ENCODE assay signal across 24 cellular contexts in the genomic region with DNA sequence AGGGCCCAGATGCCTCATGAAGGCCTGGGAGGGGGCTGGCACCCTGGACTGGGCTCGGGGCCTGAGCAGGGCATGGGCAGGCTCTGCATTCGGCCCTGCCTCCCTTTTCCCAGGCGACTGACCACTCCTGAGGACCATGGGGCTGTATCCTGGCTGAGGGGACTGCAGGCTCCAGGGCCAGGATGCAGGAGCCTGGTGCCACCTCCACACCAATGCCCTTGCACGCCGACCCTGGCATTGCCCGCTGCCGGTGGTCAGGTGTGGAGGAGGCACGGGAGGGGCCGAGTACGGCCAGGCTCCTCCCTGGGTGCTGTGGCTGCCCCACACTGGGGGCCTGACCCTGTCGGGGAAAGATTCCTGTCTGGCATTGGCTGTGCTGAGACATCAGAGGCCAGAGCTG.
"Had no signal": no experiment of that assay in that cellular context is flagged by ENCODE, and none has a peak within 500 bp of the region (broad histone marks: within the 10 kb centered on the region; RNA-seq: fewer than 3 reads in every experiment).

No MANE protein-coding gene starts in this region.

- H3K36me3 ChIP-seq: SJCRH30, WERI-Rb-1 had no signal

- H3K9ac ChIP-seq: SK-N-SH had no signal

- ATAC-seq: activated CD4-positive, alpha-beta T cell treated with anti-CD3 and anti-CD28 coated beads for 36 hours; activated T-helper 17 cell treated with anti-CD3 and anti-CD28 coated beads, Interleukin-2, amount 50 U/mL, for 72 hours; PC-3 had no signal

- H3K4me3 ChIP-seq: SJCRH30 had no signal

- H3K27ac Mint-ChIP-seq: activated CD4-positive, alpha-beta memory T cell treated with anti-CD3 and anti-CD28 coated beads, Interleukin-2, amount 10 ng/mL, durations not matched to agents 7 days and 5 days; activated CD4-positive, alpha-beta T cell treated with anti-CD3 and anti-CD28 coated beads for 36 hours; activated naive CD4-positive, alpha-beta T cell treated with anti-CD3 and anti-CD28 coated beads for 36 hours; activated naive CD8-positive, alpha-beta T cell; activated T-helper 17 cell treated with anti-CD3 and anti-CD28 coated beads, Interleukin-2, amount 50 U/mL, for 72 hours had no signal

- H3K27ac ChIP-seq: SJCRH30, WERI-Rb-1 had no signal

- H3K27me3 Mint-ChIP-seq: activated naive CD8-positive, alpha-beta T cell; activated T-helper 17 cell treated with anti-CD3 and anti-CD28 coated beads, Interleukin-2, amount 50 U/mL, for 72 hours had no signal

- DNase-seq: activated CD4-positive, alpha-beta memory T cell treated with anti-CD3 and anti-CD28 coated beads, Interleukin-2, amount 10 ng/mL, durations not matched to agents 7 days and 5 days; activated CD4-positive, alpha-beta T cell treated with anti-CD3 and anti-CD28 coated beads for 36 hours; activated CD4-positive, alpha-beta T cell treated with anti-CD3 and anti-CD28 coated beads, Interleukin-2, amount 50 U/mL, for 1 hour; activated gamma-delta T cell; activated naive CD4-positive, alpha-beta T cell treated with anti-CD3 and anti-CD28 coated beads for 36 hours; activated T-cell treated with anti-CD3 and anti-CD28 coated beads for 4 hours; activated T-cell treated with anti-CD3 and anti-CD28 coated beads, Interleukin-2, amount 50 U/mL, for 48 hours; amygdala; KG1; NCI-H1048; NCI-H146; NCI-H187 treated with DMSO at 0.1 percent for 48 hours; NCI-H2081 treated with DMSO at 0.1 percent for 48 hours; NCI-H446; NCI-H524; PC-3; SJCRH30; SK-N-SH; T-helper 1 cell; WERI-Rb-1 had no signal

- H3K4me1 Mint-ChIP-seq: activated CD4-positive, alpha-beta memory T cell treated with anti-CD3 and anti-CD28 coated beads, Interleukin-2, amount 10 ng/mL, durations not matched to agents 7 days and 5 days; activated CD4-positive, alpha-beta T cell treated with anti-CD3 and anti-CD28 coated beads for 36 hours; activated T-helper 17 cell treated with anti-CD3 and anti-CD28 coated beads, Interleukin-2, amount 50 U/mL, for 72 hours had no signal

- H3K36me3 Mint-ChIP-seq: activated naive CD8-positive, alpha-beta T cell; brain; IgD-negative memory B cell had no signal

- H3K9me3 ChIP-seq: SK-N-SH had no signal

- H3K4me2 ChIP-seq: SK-N-SH had no signal

- H3K9me3 Mint-ChIP-seq: activated CD4-positive, alpha-beta memory T cell treated with anti-CD3 and anti-CD28 coated beads, Interleukin-2, amount 10 ng/mL, durations not matched to agents 7 days and 5 days; activated T-helper 17 cell treated with anti-CD3 and anti-CD28 coated beads, Interleukin-2, amount 50 U/mL, for 72 hours had no signal

- H3K4me3 Mint-ChIP-seq: activated CD4-positive, alpha-beta memory T cell treated with anti-CD3 and anti-CD28 coated beads, Interleukin-2, amount 10 ng/mL, durations not matched to agents 7 days and 5 days; activated CD4-positive, alpha-beta T cell treated with anti-CD3 and anti-CD28 coated beads for 36 hours; activated naive CD4-positive, alpha-beta T cell treated with anti-CD3 and anti-CD28 coated beads for 36 hours; activated naive CD8-positive, alpha-beta T cell; activated T-helper 17 cell treated with anti-CD3 and anti-CD28 coated beads, Interleukin-2, amount 50 U/mL, for 72 hours had no signal

- H3K27me3 ChIP-seq: SJCRH30 had no signal
